8 cellular contexts compared by ENCODE assay signal in genomic region chr17:38869647-38870258, GRCh38. TPM values are rescaled to one million over a fixed set of nuclear protein-coding genes. Genes with fewer than 3 reads are reported as not detected.
DNase-seq lines count a peak whose midpoint lies in the region; ATAC-seq lines count a peak whose summit lies in the region.

Gene LASP1, plus strand, starts transcription at chr17:38870058. Its CDS starts 132 bp downstream, at chr17:38870190.

- peak within 1 kb of the TSS; percentile 89 to 100 (median 97) for H3K4me2 ChIP-seq in BLaER1 treated with 17β-estradiol and CSF1 and Interleukin-3, amounts not matched to agents 10 nM and 100 nM

- no peaks in the 10 kb centered on the region for H3K9me3 Mint-ChIP-seq in memory B cell

- H3K27me3 Mint-ChIP-seq in memory B cell = no peaks in the 10 kb centered on the region

- ATAC-seq in GM19328 (IDR thresholded peaks at IDR 0.05; ENCODE audit: unreplicated experiment) (peak; percentile 41), HG03521 (IDR thresholded peaks at IDR 0.05; ENCODE audit: unreplicated experiment) (peak; percentile 43), memory B cell (ENCODE audit: low read depth) (peak; percentile 62)

- POLR2A ChIA-PET in activated CD8-positive, alpha-beta memory T cell treated with anti-CD3 and anti-CD28 coated beads for 36 hours (lab: Charles Lee) = interaction anchor here (0.6 to 5.9 kb wide), 14 partner anchors 9 to 1247 kb away, joined by 3 to 59 read pairs (median 3); partner anchors contain the start of genes MLLT6, PSMB3 and RPL23

- H3K9me3 ChIP-seq in BLaER1 treated with 17β-estradiol and CSF1 and Interleukin-3, amounts not matched to agents 10 nM and 100 nM (replicated peaks in 1 of 11) = no peaks in the 10 kb centered on the region
- H3K9me3 ChIP-seq in effector memory CD4-positive, alpha-beta T cell (ENCODE audit: control insufficient read depth, low read length) = no peaks in the 10 kb centered on the region

- H3K36me3 Mint-ChIP-seq in memory B cell = no peaks in the 10 kb centered on the region

- H3K27ac ChIP-seq in BLaER1 treated with 17β-estradiol and CSF1 and Interleukin-3, amounts not matched to agents 10 nM and 100 nM = peak within 1 kb of the TSS; percentile 80 to 96 (median 90)
- peak within 1 kb of the TSS; percentile 87 for H3K27ac ChIP-seq in effector memory CD4-positive, alpha-beta T cell (ENCODE audit: insufficient read depth, low read length, poor library complexity, severe bottlenecking)

- peaks cover 31 to 41% (median 40%) of the 10 kb centered on the region in 11 experiments for H4K20me1 ChIP-seq in BLaER1 treated with 17β-estradiol and CSF1 and Interleukin-3, amounts not matched to agents 10 nM and 100 nM

- CTCF ChIA-PET in activated CD8-positive, alpha-beta memory T cell treated with anti-CD3 and anti-CD28 coated beads for 36 hours (lab: Charles Lee) = interaction anchor here (0.7 to 5.0 kb wide), 10 partner anchors 16 to 284 kb away, joined by 3 to 29 read pairs (median 4); partner anchors contain the start of gene RPL23

- peak within 1 kb of the TSS; percentile 99 for H3K4me3 Mint-ChIP-seq in memory B cell

- H3K9ac ChIP-seq in BLaER1 treated with 17β-estradiol and CSF1 and Interleukin-3, amounts not matched to agents 10 nM and 100 nM = peak within 1 kb of the TSS; percentile 85 to 96 (median 90)

- peaks cover 48% of the 10 kb centered on the region for H3K4me1 Mint-ChIP-seq in memory B cell

- H3K27me3 ChIP-seq in BLaER1 treated with 17β-estradiol and CSF1 and Interleukin-3, amounts not matched to agents 10 nM and 100 nM = no peaks in the 10 kb centered on the region
- no peaks in the 10 kb centered on the region for H3K27me3 ChIP-seq in effector memory CD4-positive, alpha-beta T cell (replicated peaks; ENCODE audit: control insufficient read depth, insufficient read depth, low read length, poor library complexity, severe bottlenecking)

- peaks cover 0 to 31% (median 20%) of the 10 kb centered on the region in 11 experiments; a peak in 12 of 22 replicates for H3K36me3 ChIP-seq in BLaER1 treated with 17β-estradiol and CSF1 and Interleukin-3, amounts not matched to agents 10 nM and 100 nM
- no peaks in the 10 kb centered on the region for H3K36me3 ChIP-seq in effector memory CD4-positive, alpha-beta T cell (ENCODE audit: control insufficient read depth, insufficient read depth, low read length)

- peak within 1 kb of the TSS; percentile 84 to 99 (median 96) for H3K4me3 ChIP-seq in BLaER1 treated with 17β-estradiol and CSF1 and Interleukin-3, amounts not matched to agents 10 nM and 100 nM
- H3K4me3 ChIP-seq in effector memory CD4-positive, alpha-beta T cell (ENCODE audit: insufficient read depth, low read depth, low read length, poor library complexity, severe bottlenecking) = peak within 1 kb of the TSS; percentile 85

- DNase-seq in NOMO-1 (lab: John Stamatoyannopoulos, UW; ENCODE audit: unreplicated experiment in 2 of 2) (peak; percentile 86 to 93), memory B cell (ENCODE audit: low spot score in 2 of 2) (peak; percentile 87 to 88)
- peak; percentile 75 to 77 (median 76) for DNase-seq in effector memory CD4-positive, alpha-beta T cell
- peak; percentile 72 for DNase-seq in stimulated activated CD8-positive, alpha-beta memory T cell treated with anti-CD3 and anti-CD28 coated beads, Interleukin-12 subunit alpha, Interleukin-12 subunit beta, amount 100 ng/mL, for 24 hours (ENCODE audit: extremely low read depth)

- peaks cover 44 to 66% (median 57%) of the 10 kb centered on the region in 10 experiments for H3K4me1 ChIP-seq in BLaER1 treated with 17β-estradiol and CSF1 and Interleukin-3, amounts not matched to agents 10 nM and 100 nM
- peaks cover 39% of the 10 kb centered on the region for H3K4me1 ChIP-seq in effector memory CD4-positive, alpha-beta T cell (ENCODE audit: control insufficient read depth, insufficient read depth, low read length, poor library complexity, severe bottlenecking)

- H3K27ac Mint-ChIP-seq in memory B cell = peak within 1 kb of the TSS; percentile 99

RNA-seq across cellular contexts. Expression of gene LASP1, which starts in this region (rescaled TPM):
- 100 to 1,000 TPM; 130 to 132 TPM for total RNA-seq in activated CD8-positive, alpha-beta memory T cell treated with anti-CD3 and anti-CD28 coated beads for 36 hours

Comparison
In these comparisons a context has a peak if more than half of its experiments do, and no peak if none do; other contexts are left out.
1. Peak in every context shown above with its lines: DNase-seq, ATAC-seq, H3K4me3 ChIP-seq and H3K27ac ChIP-seq.